Comparison of ENCODE assay signal across 12 cellular contexts in the genomic region with DNA sequence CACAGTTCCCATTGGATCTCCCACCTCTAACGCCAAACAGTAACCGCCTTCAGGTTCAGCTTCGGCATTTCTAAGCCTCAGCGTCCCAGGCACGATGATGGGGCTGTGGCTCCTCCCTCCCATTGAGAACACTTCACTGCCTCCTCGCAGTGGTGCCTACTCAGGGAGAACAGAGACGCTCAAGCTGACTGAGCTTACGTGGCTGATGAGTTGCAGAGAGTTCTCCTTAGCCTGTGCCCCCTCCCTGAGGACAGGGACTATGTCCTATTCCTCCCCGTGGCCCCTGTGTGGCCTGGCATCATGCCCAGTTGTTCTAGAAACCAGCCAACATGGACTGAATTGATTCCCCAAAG.
"Had no signal": no experiment of that assay in that cellular context is flagged by ENCODE, and none has a peak within 500 bp of the region (broad histone marks: within the 10 kb centered on the region; RNA-seq: fewer than 3 reads in every experiment).

No MANE protein-coding gene starts in this region.

- H3K27me3 ChIP-seq: esophagus squamous epithelium, heart left ventricle, upper lobe of right lung had no signal

- H3K9me3 ChIP-seq: esophagus squamous epithelium, heart left ventricle, upper lobe of right lung had no signal

- H3K36me3 Mint-ChIP-seq: activated naive CD4-positive, alpha-beta T cell treated with anti-CD3 and anti-CD28 coated beads, Interleukin-2, amount 50 U/mL, for 24 hours; mesothelial cell of epicardium had no signal

- H3K27ac Mint-ChIP-seq: activated naive CD4-positive, alpha-beta T cell treated with anti-CD3 and anti-CD28 coated beads, Interleukin-2, amount 50 U/mL, for 24 hours; mesothelial cell of epicardium; stimulated activated naive B cell treated with anti-CD40 and anti-IgM and Interleukin-4, amounts not matched to agents 10 μg/mL and 1 μg/mL and 100 μg/mL, for 72 hours; T-helper 17 cell had no signal

- H3K27ac ChIP-seq: esophagus squamous epithelium, upper lobe of right lung had no signal

- H3K9me3 Mint-ChIP-seq: activated naive CD4-positive, alpha-beta T cell treated with anti-CD3 and anti-CD28 coated beads, Interleukin-2, amount 50 U/mL, for 24 hours; mesothelial cell of epicardium; stimulated activated naive B cell treated with anti-CD40 and anti-IgM and Interleukin-4, amounts not matched to agents 10 μg/mL and 1 μg/mL and 100 μg/mL, for 72 hours had no signal

- ATAC-seq: stimulated activated naive B cell treated with anti-CD40 and anti-IgM and Interleukin-4, amounts not matched to agents 10 μg/mL and 1 μg/mL and 100 μg/mL, for 72 hours; T-helper 17 cell; upper lobe of right lung had no signal

- H3K4me3 ChIP-seq: esophagus squamous epithelium, heart left ventricle, upper lobe of right lung had no signal

- H3K4me3 Mint-ChIP-seq: activated naive CD4-positive, alpha-beta T cell treated with anti-CD3 and anti-CD28 coated beads, Interleukin-2, amount 50 U/mL, for 24 hours; mesothelial cell of epicardium; stimulated activated naive B cell treated with anti-CD40 and anti-IgM and Interleukin-4, amounts not matched to agents 10 μg/mL and 1 μg/mL and 100 μg/mL, for 72 hours; T-helper 17 cell had no signal

- H3K27me3 Mint-ChIP-seq: activated naive CD4-positive, alpha-beta T cell treated with anti-CD3 and anti-CD28 coated beads, Interleukin-2, amount 50 U/mL, for 24 hours; stimulated activated naive B cell treated with anti-CD40 and anti-IgM and Interleukin-4, amounts not matched to agents 10 μg/mL and 1 μg/mL and 100 μg/mL, for 72 hours; T-helper 17 cell had no signal

- H3K36me3 ChIP-seq: esophagus squamous epithelium, heart left ventricle, upper lobe of right lung had no signal

- DNase-seq: activated effector memory CD4-positive, alpha-beta T cell treated with Interleukin-2 at 50 U/mL for 16 hours; amygdala; cerebellar nuclear complex; esophagus squamous epithelium; foreskin fibroblast; heart left ventricle; small intestine; stimulated activated naive B cell treated with anti-CD40 and anti-IgM and Interleukin-4, amounts not matched to agents 10 μg/mL and 1 μg/mL and 100 μg/mL, for 72 hours; T-helper 17 cell; upper lobe of right lung had no signal
